19 cellular contexts compared by ENCODE assay signal in the genomic region with DNA sequence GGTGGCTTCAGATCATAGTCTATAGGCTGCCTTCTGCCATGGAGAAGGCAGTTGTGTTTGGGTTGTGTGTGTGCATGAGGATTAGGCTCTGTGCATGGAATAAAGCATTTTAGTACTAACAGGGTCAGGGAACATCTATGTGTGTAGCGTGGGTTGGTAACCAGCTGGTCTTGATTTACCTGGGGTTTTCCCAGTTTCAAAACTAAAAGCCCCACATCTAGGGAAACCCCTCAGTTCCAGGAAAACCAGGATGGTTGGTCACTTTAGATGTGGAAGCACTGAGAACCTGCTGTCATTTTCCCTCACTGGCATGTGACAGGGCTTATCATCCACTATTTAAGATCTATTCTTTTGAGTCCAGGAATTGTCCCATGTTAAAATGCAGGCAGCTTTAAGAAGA.
DNase-seq lines count a peak whose midpoint lies in the region; ATAC-seq, FAIRE-seq and TF ChIP-seq lines count a peak whose summit lies in the region.
"Had no signal": no experiment of that assay in that cellular context is flagged by ENCODE, and none has a peak within 500 bp of the region (broad histone marks: within the 10 kb centered on the region; RNA-seq: fewer than 3 reads in every experiment).

No MANE protein-coding gene starts in this region.

- CTCF ChIA-PET in GM12878 (lab: Yijun Ruan, JAX): interaction anchor here (0.7 to 6.3 kb wide), 16 partner anchors 9 to 553 kb away, joined by 3 to 95 read pairs (median 4); a partner anchor contains a TSS

- FAIRE-seq in GM12878 (lab: Jason Lieb, UNC): no peak
- FAIRE-seq: H54 had no signal

- H4K20me1 ChIP-seq in GM12878 (ENCODE audit: control insufficient read depth, insufficient read depth): no peaks in the 10 kb centered on the region

- no peak overlapping the region for H3K4me3 ChIP-seq in GM12878

- no peak for TF ChIP-seq EP300 in GM12878 (IDR thresholded peaks at IDR 0.05; ENCODE audit: borderline replicate concordance in 1 of 2, control insufficient read depth in 1 of 2, low read depth in 2 of 2, low read length in 2 of 2)

- no peaks in the 10 kb centered on the region for H3K4me1 Mint-ChIP-seq in stimulated activated naive CD8-positive, alpha-beta T cell treated with anti-CD3 and anti-CD28 coated beads, Interleukin-15, amount 100 ng/mL, for 72 hours
- H3K4me1 Mint-ChIP-seq: IgD-negative memory B cell had no signal

- H3K4me2 ChIP-seq in GM12878 (ENCODE audit: control insufficient read depth, insufficient read depth): no peak overlapping the region; the same call in 1 of the 2 replicates
- H3K4me2 ChIP-seq: KMS-11, SK-N-SH had no signal

- H3K4me3 Mint-ChIP-seq in stimulated activated naive CD8-positive, alpha-beta T cell treated with anti-CD3 and anti-CD28 coated beads, Interleukin-15, amount 100 ng/mL, for 72 hours: no peak overlapping the region
- H3K4me3 Mint-ChIP-seq: IgD-negative memory B cell had no signal

- TF ChIP-seq POLR2A in GM12878 (IDR thresholded peaks at IDR 0.05; ENCODE audit: low read depth, low read length): no peak

- TF ChIP-seq RAD21 in GM12878 (IDR thresholded peaks at IDR 0.05; ENCODE audit: insufficient read depth, low read depth, low read length): no peak

- H3K4me1 ChIP-seq in GM12878 (ENCODE audit: control insufficient read depth, insufficient read depth, low read length): peaks cover 8% of the 10 kb centered on the region

- WGBS in GM12878 (ENCODE audit: insufficient coverage, insufficient replicate concordance, low lambda C conversion rate, missing lambda C conversion rate): 0% methylated on average over 1 of the region's 1 CpG

- H2AFZ ChIP-seq in GM12878 (ENCODE audit: control insufficient read depth, low read depth, low read length): peak overlapping the region; percentile 33; the same call in 1 of the 2 replicates

- no peaks in the 10 kb centered on the region for H3K9me3 Mint-ChIP-seq in stimulated activated naive CD8-positive, alpha-beta T cell treated with anti-CD3 and anti-CD28 coated beads, Interleukin-15, amount 100 ng/mL, for 72 hours

- BruUV-seq in GM12878 (replicated peaks; lab: Mats Ljungman, UMichigan): no TSS peak

- no peak overlapping the region for H3K27ac ChIP-seq in GM12878 (ENCODE audit: control insufficient read depth, insufficient read depth)
- H3K27ac ChIP-seq: HL-60, KMS-11 had no signal

- no peak overlapping the region for H3K27ac Mint-ChIP-seq in stimulated activated naive CD8-positive, alpha-beta T cell treated with anti-CD3 and anti-CD28 coated beads, Interleukin-15, amount 100 ng/mL, for 72 hours
- H3K27ac Mint-ChIP-seq: IgD-negative memory B cell had no signal

- no peaks in the 10 kb centered on the region for H3K27me3 Mint-ChIP-seq in stimulated activated naive CD8-positive, alpha-beta T cell treated with anti-CD3 and anti-CD28 coated beads, Interleukin-15, amount 100 ng/mL, for 72 hours
- H3K27me3 Mint-ChIP-seq: IgD-negative memory B cell had no signal

- intact Hi-C loops in GM12878 (cut with micrococcal nuclease; ENCODE audit: unreplicated experiment): no loop called here
- intact Hi-C loops in head of caudate nucleus (cut with DNase I): no loop called here

- in situ Hi-C loops in GM12878 (cut with MboI): loop anchor here (25.0 kb wide), 1 partner anchor 338 kb away; no protein-coding TSS in a partner anchor

- RAD21 ChIA-PET in GM12878 (lab: Charles Lee; ENCODE audit: unreplicated experiment): interaction anchor here (1.1 to 5.7 kb wide), 10 partner anchors 9 to 534 kb away, joined by 3 to 50 read pairs (median 4); no protein-coding TSS in a partner anchor

- no peak for TF ChIP-seq CTCF in GM12878 (IDR thresholded peaks at IDR 0.05 in 2 of 3, conservative IDR thresholded peaks at IDR 0.05 in 1 of 3; ENCODE audit: control insufficient read depth in 2 of 3, extremely low read depth in 1 of 3, insufficient read depth in 1 of 3, low read depth in 3 of 3, low read length in 3 of 3)

- ATAC-seq in HG02759 (IDR thresholded peaks at IDR 0.05; ENCODE audit: unreplicated experiment) (peak; percentile 39), GM12878 (peak; percentile 67)
- ATAC-seq in stimulated activated naive CD8-positive, alpha-beta T cell treated with anti-CD3 and anti-CD28 coated beads, Interleukin-15, amount 100 ng/mL, for 72 hours: no peak
- ATAC-seq: PC-3 had no signal

- no peaks in the 10 kb centered on the region for H3K79me2 ChIP-seq in GM12878 (ENCODE audit: control insufficient read depth, insufficient read depth, low read length)

- DNase-seq in NCI-H82 (lab: John Stamatoyannopoulos, UW) (peak; percentile 65), NCI-H82 treated with DMSO at 0.1 percent for 48 hours (lab: John Stamatoyannopoulos, UW; ENCODE audit: unreplicated experiment) (no peak), GM12878 (ENCODE audit: low read depth, low spot score) (no peak), mucosa of gallbladder (ENCODE audit: low spot score) (no peak), head of caudate nucleus (no peak)
- DNase-seq in stimulated activated naive CD8-positive, alpha-beta T cell treated with anti-CD3 and anti-CD28 coated beads, Interleukin-15, amount 100 ng/mL, for 72 hours: no peak
- DNase-seq: MM.1S; NCI-H2081; NCI-H345; NCI-H748 treated with DMSO at 0.1 percent for 48 hours; NK-92 treated with Interleukin-12 subunit alpha and Interleukin-12 subunit beta, amount 100 ng/mL, for 24 hours; PC-3; SK-N-SH; SW 1271 had no signal

- POLR2A ChIA-PET in GM12878 (lab: Charles Lee): interaction anchor here (0.9 kb wide), 1 partner anchor 33 kb away, joined by 3 read pairs; no protein-coding TSS in a partner anchor

- no peak overlapping the region for H3K9ac ChIP-seq in GM12878 (ENCODE audit: control insufficient read depth, insufficient read depth, low read length)
- H3K9ac ChIP-seq: KMS-11, SK-N-SH had no signal

- no peaks in the 10 kb centered on the region for H3K9me3 ChIP-seq in GM12878 (replicated peaks; ENCODE audit: control insufficient read depth, insufficient read depth, low read length)
- H3K9me3 ChIP-seq: SK-N-SH had no signal

- SMC1A ChIA-PET in GM12878 (lab: Charles Lee; ENCODE audit: uncharacterized antibody, unreplicated experiment): interaction anchor here (0.6 to 6.3 kb wide), 15 partner anchors 10 to 450 kb away, joined by 3 to 39 read pairs (median 4); no protein-coding TSS in a partner anchor

- no peaks in the 10 kb centered on the region for H3K27me3 ChIP-seq in GM12878 (replicated peaks in 1 of 2; ENCODE audit: control insufficient read depth in 2 of 2, insufficient read depth in 2 of 2, low read length in 1 of 2)

- no peaks in the 10 kb centered on the region for H3K36me3 ChIP-seq in GM12878 (ENCODE audit: control insufficient read depth in 2 of 2, insufficient read depth in 2 of 2, low read length in 1 of 2)

TF ChIP-seq in GM12878, 131 proteins besides CTCF, POLR2A, EP300 and RAD21:
- TF ChIP-seq, protein P1, sequence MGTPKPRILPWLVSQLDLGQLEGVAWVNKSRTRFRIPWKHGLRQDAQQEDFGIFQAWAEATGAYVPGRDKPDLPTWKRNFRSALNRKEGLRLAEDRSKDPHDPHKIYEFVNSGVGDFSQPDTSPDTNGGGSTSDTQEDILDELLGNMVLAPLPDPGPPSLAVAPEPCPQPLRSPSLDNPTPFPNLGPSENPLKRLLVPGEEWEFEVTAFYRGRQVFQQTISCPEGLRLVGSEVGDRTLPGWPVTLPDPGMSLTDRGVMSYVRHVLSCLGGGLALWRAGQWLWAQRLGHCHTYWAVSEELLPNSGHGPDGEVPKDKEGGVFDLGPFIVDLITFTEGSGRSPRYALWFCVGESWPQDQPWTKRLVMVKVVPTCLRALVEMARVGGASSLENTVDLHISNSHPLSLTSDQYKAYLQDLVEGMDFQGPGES (IDR thresholded peaks at IDR 0.05): no peak
- TF ChIP-seq MXI1 (IDR thresholded peaks at IDR 0.05; ENCODE audit: low read depth, low read length) (no peak), FOS (IDR thresholded peaks at IDR 0.05; ENCODE audit: borderline replicate concordance, extremely low read depth, insufficient read length) (no peak), TCF12 (IDR thresholded peaks at IDR 0.05; ENCODE audit: low read depth, low read length) (0 out of 2 replicates have a peak, but pooled peaks have one; percentile 14), RUNX3 (IDR thresholded peaks at IDR 0.05; ENCODE audit: low read length) (peak; percentile 37; the same call in 1 of the 2 replicates), IKZF1 (conservative IDR thresholded peaks at IDR 0.05) (peak; percentile 70), CHD4 (IDR thresholded peaks at IDR 0.05) (no peak), TCF7 (IDR thresholded peaks at IDR 0.05; ENCODE audit: borderline replicate concordance) (no peak), IKZF2 (IDR thresholded peaks at IDR 0.05) (peak; percentile 47 to 56), RELA (IDR thresholded peaks at IDR 0.05; ENCODE audit: borderline replicate concordance, partially characterized antibody) (peak; percentile 26), NFIC (IDR thresholded peaks at IDR 0.05; ENCODE audit: low read depth, low read length) (peak; percentile 32; the same call in 1 of the 2 replicates), EED (IDR thresholded peaks at IDR 0.05; ENCODE audit: low read depth) (0 out of 2 replicates have a peak, but pooled peaks have one; percentile 29)
- TF ChIP-seq, protein P2, sequence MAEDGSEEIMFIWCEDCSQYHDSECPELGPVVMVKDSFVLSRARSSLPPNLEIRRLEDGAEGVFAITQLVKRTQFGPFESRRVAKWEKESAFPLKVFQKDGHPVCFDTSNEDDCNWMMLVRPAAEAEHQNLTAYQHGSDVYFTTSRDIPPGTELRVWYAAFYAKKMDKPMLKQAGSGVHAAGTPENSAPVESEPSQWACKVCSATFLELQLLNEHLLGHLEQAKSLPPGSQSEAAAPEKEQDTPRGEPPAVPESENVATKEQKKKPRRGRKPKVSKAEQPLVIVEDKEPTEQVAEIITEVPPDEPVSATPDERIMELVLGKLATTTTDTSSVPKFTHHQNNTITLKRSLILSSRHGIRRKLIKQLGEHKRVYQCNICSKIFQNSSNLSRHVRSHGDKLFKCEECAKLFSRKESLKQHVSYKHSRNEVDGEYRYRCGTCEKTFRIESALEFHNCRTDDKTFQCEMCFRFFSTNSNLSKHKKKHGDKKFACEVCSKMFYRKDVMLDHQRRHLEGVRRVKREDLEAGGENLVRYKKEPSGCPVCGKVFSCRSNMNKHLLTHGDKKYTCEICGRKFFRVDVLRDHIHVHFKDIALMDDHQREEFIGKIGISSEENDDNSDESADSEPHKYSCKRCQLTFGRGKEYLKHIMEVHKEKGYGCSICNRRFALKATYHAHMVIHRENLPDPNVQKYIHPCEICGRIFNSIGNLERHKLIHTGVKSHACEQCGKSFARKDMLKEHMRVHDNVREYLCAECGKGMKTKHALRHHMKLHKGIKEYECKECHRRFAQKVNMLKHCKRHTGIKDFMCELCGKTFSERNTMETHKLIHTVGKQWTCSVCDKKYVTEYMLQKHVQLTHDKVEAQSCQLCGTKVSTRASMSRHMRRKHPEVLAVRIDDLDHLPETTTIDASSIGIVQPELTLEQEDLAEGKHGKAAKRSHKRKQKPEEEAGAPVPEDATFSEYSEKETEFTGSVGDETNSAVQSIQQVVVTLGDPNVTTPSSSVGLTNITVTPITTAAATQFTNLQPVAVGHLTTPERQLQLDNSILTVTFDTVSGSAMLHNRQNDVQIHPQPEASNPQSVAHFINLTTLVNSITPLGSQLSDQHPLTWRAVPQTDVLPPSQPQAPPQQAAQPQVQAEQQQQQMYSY (CRISPR knock-in tag; IDR thresholded peaks at IDR 0.05): no peak
